In the genomic region with DNA sequence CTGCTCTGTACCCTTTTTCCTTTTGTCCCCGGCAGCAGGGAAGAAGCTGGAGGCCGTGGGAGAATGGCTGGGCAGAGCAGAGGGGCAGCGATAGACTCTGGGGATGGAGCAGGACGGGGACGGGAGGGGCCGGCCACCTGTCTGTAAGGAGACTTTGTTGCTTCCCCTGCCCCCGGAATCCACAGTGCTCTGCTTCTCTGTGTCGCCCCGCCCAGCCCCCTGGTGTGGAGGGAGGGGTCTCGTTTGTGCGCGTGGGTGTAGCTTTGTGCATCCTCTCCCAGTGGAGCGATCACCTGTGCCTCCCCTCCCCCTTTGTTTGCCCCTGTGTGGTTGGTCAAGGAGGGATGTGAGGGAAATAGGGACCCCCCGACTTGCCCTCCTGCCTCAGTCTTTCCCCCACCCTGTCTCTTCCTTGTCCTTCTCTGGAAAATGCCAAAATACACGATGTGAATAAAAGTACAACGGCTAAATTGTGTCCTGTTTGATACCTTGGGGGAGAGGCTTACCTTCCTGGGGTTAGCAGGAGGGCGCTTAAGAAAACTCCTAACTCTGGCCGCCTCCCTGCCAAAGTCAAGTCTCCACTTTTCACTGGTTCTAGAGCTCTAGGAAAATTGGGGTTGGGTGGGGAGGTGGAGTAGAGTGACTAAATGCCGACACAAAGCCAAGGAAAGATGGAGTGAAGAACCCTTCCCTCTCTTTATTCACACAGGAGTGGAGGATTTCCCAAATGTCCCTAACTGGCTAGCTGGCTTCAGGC, we compare ENCODE assay signal across 8 cellular contexts. TPM values are rescaled to one million over a fixed set of nuclear protein-coding genes. Genes with fewer than 3 reads are reported as not detected.
A peak's percentile ranks its signal among the peaks of the same experiment; 100 is the strongest.
DNase-seq lines count a peak whose midpoint lies in the region; ATAC-seq and TF ChIP-seq lines count a peak whose summit lies in the region.

No MANE protein-coding gene starts in this region.

- no peak overlapping the region for H3K4me3 Mint-ChIP-seq in Calu3 (ENCODE audit: low read depth, unreplicated experiment)

- H3K36me3 ChIP-seq in OCI-LY7 (ENCODE audit: insufficient read depth, low read length) (peaks cover 81% of the 10 kb centered on the region), trophoblast cell (ENCODE audit: control insufficient read depth in 1 of 2, insufficient read depth in 2 of 2, low read length in 2 of 2) (peaks cover 62 to 69% of the 10 kb centered on the region in 2 experiments)

- no peak overlapping the region for H3K23ac ChIP-seq in trophoblast cell (ENCODE audit: low read length)

- intact Hi-C loops in Calu3 (cut with micrococcal nuclease; ENCODE audit: unreplicated experiment) (loop anchor here (5.0 kb wide), 2 partner anchors 61 to 76 kb away; a partner anchor contains a TSS), OCI-LY7 (cut with micrococcal nuclease; ENCODE audit: unreplicated experiment) (loop anchor here (5.0 kb wide), 1 partner anchor 226 kb away; a partner anchor contains a TSS)

- peak overlapping the region; percentile 5 for H4K12ac ChIP-seq in trophoblast cell (ENCODE audit: low read depth, low read length)

- TF ChIP-seq CTCF in Calu3 (IDR thresholded peaks at IDR 0.05; ENCODE audit: unreplicated experiment) (no peak), OCI-LY7 (conservative IDR thresholded peaks at IDR 0.05; ENCODE audit: low read length) (no peak)

- peak overlapping the region; percentile 23 for H2AK5ac ChIP-seq in trophoblast cell (ENCODE audit: low read length)

- H3K18ac ChIP-seq in trophoblast cell (ENCODE audit: low read length): peak overlapping the region; percentile 12

- no CpG with 5 or more reads among the region's 19 CpGs for WGBS in trophoblast cell (ENCODE audit: extremely low coverage, insufficient coverage, insufficient read length)

- H3K79me2 ChIP-seq in OCI-LY7 (ENCODE audit: insufficient read depth, low read depth, low read length): peaks cover 14% of the 10 kb centered on the region; the same call in 1 of the 2 replicates
- H3K79me2 ChIP-seq in trophoblast cell (ENCODE audit: control insufficient read depth, insufficient read depth, low read length, poor library complexity): peaks cover 12% of the 10 kb centered on the region

- peak overlapping the region; percentile 76 for H4K8ac ChIP-seq in trophoblast cell (ENCODE audit: low read depth, low read length)

- H2AFZ ChIP-seq in OCI-LY7 (ENCODE audit: low read length): no peak overlapping the region
- H2AFZ ChIP-seq in trophoblast cell (ENCODE audit: insufficient read depth, low read length, poor library complexity): peak overlapping the region; percentile 12

- H4K91ac ChIP-seq in trophoblast cell (ENCODE audit: low read depth, low read length): no peak overlapping the region

- POLR2A ChIA-PET in OCI-LY7 (lab: Charles Lee): interaction anchor here (0.6 to 6.0 kb wide), 8 partner anchors 9 to 1483 kb away, joined by 3 to 60 read pairs (median 4); a partner anchor contains a TSS

- no peak overlapping the region for H3K4ac ChIP-seq in trophoblast cell (ENCODE audit: low read depth, low read length)

- H3K79me1 ChIP-seq in trophoblast cell (ENCODE audit: low read length): peaks cover 9% of the 10 kb centered on the region

- no peak overlapping the region for H2BK120ac ChIP-seq in trophoblast cell (ENCODE audit: insufficient read depth, low read length, poor library complexity)

- BruUV-seq in Calu3 (replicated peaks; lab: Mats Ljungman, UMichigan) (no TSS peak), OCI-LY7 (replicated peaks; lab: Mats Ljungman, UMichigan) (no TSS peak)

- DNase-seq in Calu3: no peak
- no peak for DNase-seq in OCI-LY7 (ENCODE audit: low spot score)
- no peak for DNase-seq in epithelial cell of prostate (ENCODE audit: low read depth, low spot score)
- no peak for DNase-seq in trophoblast cell
- DNase-seq in activated gamma-delta T cell treated with Interleukin-2 at 50 U/mL for 16 hours: no peak

- H3K14ac ChIP-seq in trophoblast cell (ENCODE audit: low read length): peak overlapping the region; percentile 50

- CTCF ChIA-PET in Calu3 (lab: Charles Lee) (interaction anchor here (0.7 to 1.0 kb wide), 3 partner anchors 14 to 571 kb away, joined by 4 to 6 read pairs (median 5); a partner anchor contains a TSS), OCI-LY7 (lab: Charles Lee; ENCODE audit: unreplicated experiment) (interaction anchor here (0.5 to 2.0 kb wide), 4 partner anchors 14 to 142 kb away, joined by 3 to 7 read pairs (median 5); a partner anchor contains a TSS)

- H3K27ac ChIP-seq in OCI-LY7 (ENCODE audit: low read depth, low read length, poor library complexity, severe bottlenecking) (no peak overlapping the region), epithelial cell of prostate (peak overlapping the region; percentile 87), trophoblast cell (ENCODE audit: low read depth, low read length) (no peak overlapping the region)

- H3K9me3 ChIP-seq in OCI-LY7 (ENCODE audit: low read length) (no peaks in the 10 kb centered on the region), trophoblast cell (ENCODE audit: insufficient read depth, low read depth, low read length) (peaks cover 3% of the 10 kb centered on the region)

- no peaks in the 10 kb centered on the region for H3K27me3 ChIP-seq in trophoblast cell (ENCODE audit: insufficient read depth, low read length)

- no peak overlapping the region for H3K9ac ChIP-seq in trophoblast cell (ENCODE audit: low read length)

- H2BK12ac ChIP-seq in trophoblast cell (ENCODE audit: low read length): no peak overlapping the region

- no peaks in the 10 kb centered on the region for H3K27me3 Mint-ChIP-seq in Calu3 (ENCODE audit: unreplicated experiment)

- H3K27ac Mint-ChIP-seq in Calu3 (ENCODE audit: unreplicated experiment): peak overlapping the region; percentile 91

- H3K4me3 ChIP-seq in OCI-LY7 (ENCODE audit: low read depth, low read length, poor library complexity, severe bottlenecking) (peak overlapping the region; percentile 93), trophoblast cell (ENCODE audit: low read depth, low read length) (peak overlapping the region; percentile 13)

- H3K4me1 Mint-ChIP-seq in Calu3 (ENCODE audit: low read depth, unreplicated experiment): peaks cover 32% of the 10 kb centered on the region

- H3K9me2 ChIP-seq in OCI-LY7 (ENCODE audit: insufficient read depth, low read length): no peaks in the 10 kb centered on the region

- H2BK5ac ChIP-seq in trophoblast cell (ENCODE audit: low read depth, low read length, poor library complexity): no peak overlapping the region

- H3K9me3 Mint-ChIP-seq in Calu3 (ENCODE audit: low read depth, unreplicated experiment): no peaks in the 10 kb centered on the region

- no peak for ATAC-seq in GM19397 (IDR thresholded peaks at IDR 0.05; ENCODE audit: unreplicated experiment)
- no peak for ATAC-seq in GM21529 (IDR thresholded peaks at IDR 0.05; ENCODE audit: unreplicated experiment)
- no peak for ATAC-seq in GM18870 (IDR thresholded peaks at IDR 0.05; ENCODE audit: unreplicated experiment)

- H3K4me1 ChIP-seq in OCI-LY7 (ENCODE audit: insufficient read depth, low read length, poor library complexity, severe bottlenecking): peaks cover 41% of the 10 kb centered on the region
- H3K4me1 ChIP-seq in trophoblast cell (ENCODE audit: control insufficient read depth in 1 of 2, insufficient read depth in 2 of 2, low read length in 2 of 2): peaks cover 11 to 14% of the 10 kb centered on the region in 2 experiments

- H3K36me3 Mint-ChIP-seq in Calu3 (ENCODE audit: insufficient read depth, unreplicated experiment): peaks cover 72% of the 10 kb centered on the region

- peak overlapping the region; percentile 100 for H3K4me2 ChIP-seq in OCI-LY7 (ENCODE audit: low read length)
- peak overlapping the region; percentile 88 for H3K4me2 ChIP-seq in trophoblast cell (ENCODE audit: low read length)

- H4K20me1 ChIP-seq in OCI-LY7 (ENCODE audit: insufficient read depth, low read length): 0 out of 2 replicates have a peak, but pooled peaks cover 6% of the 10 kb centered on the region

RNA-seq across cellular contexts. Expression of a gene that starts 1.0 kb away (rescaled TPM):
- total RNA-seq in Calu3 (2022) (608 and 639 TPM in 2 replicates), OCI-LY7 (2022) (519 and 801 TPM in 2 replicates)
- total RNA-seq in OCI-LY7 (2014; rRNA removed; shearing (Covaris generic)): 596 and 608 TPM in 2 replicates
- polyA plus RNA-seq in trophoblast cell (2013): 787 and 806 TPM in 2 replicates

RNA-seq across cellular contexts. Expression of a gene that starts 6.8 kb away (rescaled TPM):
- total RNA-seq in Calu3 (2022) (18.0 and 21.5 TPM in 2 replicates), OCI-LY7 (2022) (8.5 and 10.8 TPM in 2 replicates)
- 7.8 and 8.3 TPM in 2 replicates for total RNA-seq in OCI-LY7 (2014; rRNA removed; shearing (Covaris generic))
- polyA plus RNA-seq in trophoblast cell (2013): 4.1 TPM in 2 replicates

RNA-seq across cellular contexts. Expression of a gene that starts 14.4 kb away (rescaled TPM):
- total RNA-seq in Calu3 (2022): 126 and 128 TPM in 2 replicates
- total RNA-seq in OCI-LY7 (2014; rRNA removed; shearing (Covaris generic)): 65.9 and 70.4 TPM in 2 replicates
- 112 and 129 TPM in 2 replicates for total RNA-seq in OCI-LY7 (2022)
- 96.6 and 101 TPM in 2 replicates for polyA plus RNA-seq in trophoblast cell (2013)

RNA-seq across cellular contexts. Expression of a gene that starts 15.3 kb away (rescaled TPM):
- 47.9 and 57.1 TPM in 2 replicates for total RNA-seq in Calu3 (2022)
- total RNA-seq in OCI-LY7 (2014; rRNA removed; shearing (Covaris generic)): 160 and 222 TPM in 2 replicates
- 151 and 161 TPM in 2 replicates for total RNA-seq in OCI-LY7 (2022)
- polyA plus RNA-seq in trophoblast cell (2013): 68.6 and 69.9 TPM in 2 replicates

RNA-seq across cellular contexts. Expression of a gene that starts 25.6 kb away (rescaled TPM):
- total RNA-seq in Calu3 (2022) (not detected in 2 replicates), OCI-LY7 (2022) (20.4 and 23.7 TPM in 2 replicates)
- 3.6 and 5.0 TPM in 2 replicates for total RNA-seq in OCI-LY7 (2014; rRNA removed; shearing (Covaris generic))
- 2.1 and 2.5 TPM in 2 replicates for polyA plus RNA-seq in trophoblast cell (2013)
